ENCODE assay signal across 30 cellular contexts in the genomic region with DNA sequence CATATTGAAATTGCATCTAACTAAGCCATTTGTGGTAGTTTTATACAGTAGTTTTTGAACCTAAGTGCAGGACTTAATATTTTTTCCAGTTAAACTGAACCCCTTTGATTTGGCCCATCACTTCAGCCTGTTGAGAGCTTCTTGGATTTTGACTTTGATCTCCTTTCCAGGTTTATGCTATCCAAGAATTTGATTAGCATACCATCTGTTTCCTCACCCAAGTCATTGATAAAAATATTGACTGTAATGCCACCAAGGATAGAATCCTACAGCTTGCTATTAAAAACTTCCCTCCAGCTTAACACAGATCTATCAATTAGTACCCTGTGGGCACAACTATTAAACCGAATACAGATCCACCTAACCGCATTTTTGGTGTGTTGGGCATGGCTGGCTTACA.
"Had no signal": no experiment of that assay in that cellular context is flagged by ENCODE, and none has a peak within 500 bp of the region (broad histone marks: within the 10 kb centered on the region; RNA-seq: fewer than 3 reads in every experiment).

No MANE protein-coding gene starts in this region.

- H3K27ac ChIP-seq: neural progenitor cell, ovary, parathyroid adenoma, prostate gland, skin epidermis, spleen, suprapubic skin, testis, tibial artery, transverse colon, upper lobe of right lung, uterus had no signal

- H3K4me3 ChIP-seq: neural progenitor cell, ovary, prostate gland, skin epidermis, smooth muscle cell, spleen, suprapubic skin, testis, tibial artery, transverse colon, upper lobe of right lung, uterus had no signal

- H3K27ac Mint-ChIP-seq: nephron; neural progenitor cell; stimulated activated memory B cell treated with anti-CD40 and anti-IgM and Interleukin-4, amounts not matched to agents 10 μg/mL and 1 μg/mL and 100 μg/mL, for 72 hours; stimulated activated naive CD8-positive, alpha-beta T cell treated with anti-CD3 and anti-CD28 coated beads, Interleukin-15, amount 100 ng/mL, for 72 hours; type B pancreatic cell had no signal

- H3K9me3 ChIP-seq: ovary, prostate gland, spleen, suprapubic skin, testis, tibial artery, transverse colon, upper lobe of right lung, uterus had no signal

- DNase-seq: naive thymus-derived CD4-positive, alpha-beta T cell; natural killer cell; occipital lobe; ovary; right cardiac atrium; spleen; stimulated activated CD4-positive, alpha-beta T cell treated with anti-CD3 and anti-CD28 coated beads, Interleukin-12 subunit alpha, Interleukin-12 subunit beta, amount 100 ng/mL, for 4 hours; stimulated activated CD4-positive, alpha-beta T cell treated with anti-CD3 and anti-CD28 coated beads, Interleukin-1b, Interleukin-23, amount 100 ng/mL, for 48 hours; stimulated activated CD4-positive, alpha-beta T cell treated with anti-CD3 and anti-CD28 coated beads, Interleukin-4, amount 100 ng/mL, for 1 hour; stimulated activated CD4-positive, alpha-beta T cell treated with anti-CD3 and anti-CD28 coated beads, Interleukin-4, amount 100 ng/mL, for 4 hours; stimulated activated CD8-positive, alpha-beta memory T cell treated with anti-CD3 and anti-CD28 coated beads, Interleukin-4, amount 100 ng/mL, for 48 hours; stimulated activated naive CD4-positive, alpha-beta T cell; stimulated activated naive CD8-positive, alpha-beta T cell treated with anti-CD3 and anti-CD28 coated beads, Interleukin-15, amount 100 ng/mL, for 72 hours; stimulated activated naive CD8-positive, alpha-beta T cell treated with anti-CD3 and anti-CD28 coated beads, Interleukin-15, Interleukin-2, amounts not matched to agents 100 U/mL and 50 U/mL, for 24 hours; substantia nigra; testis; tibial artery; transverse colon; upper lobe of right lung; uterus had no signal

- H3K4me3 Mint-ChIP-seq: naive thymus-derived CD4-positive, alpha-beta T cell; natural killer cell; nephron; neural progenitor cell; stimulated activated memory B cell treated with anti-CD40 and anti-IgM and Interleukin-4, amounts not matched to agents 10 μg/mL and 1 μg/mL and 100 μg/mL, for 72 hours; stimulated activated naive CD8-positive, alpha-beta T cell treated with anti-CD3 and anti-CD28 coated beads, Interleukin-15, amount 100 ng/mL, for 72 hours; type B pancreatic cell had no signal

- H3K9me3 Mint-ChIP-seq: naive thymus-derived CD4-positive, alpha-beta T cell; natural killer cell; nephron; stimulated activated memory B cell treated with anti-CD40 and anti-IgM and Interleukin-4, amounts not matched to agents 10 μg/mL and 1 μg/mL and 100 μg/mL, for 72 hours; stimulated activated naive CD8-positive, alpha-beta T cell treated with anti-CD3 and anti-CD28 coated beads, Interleukin-15, amount 100 ng/mL, for 72 hours had no signal

- H3K36me3 Mint-ChIP-seq: natural killer cell had no signal

- H3K27me3 ChIP-seq: neural progenitor cell, ovary, spleen, suprapubic skin, testis, tibial artery, transverse colon, upper lobe of right lung, uterus had no signal

- H2AFZ ChIP-seq: neural progenitor cell, parathyroid adenoma had no signal

- ATAC-seq: naive thymus-derived CD4-positive, alpha-beta T cell; natural killer cell; right cardiac atrium; sciatic nerve; stimulated activated memory B cell treated with anti-CD40 and anti-IgM and Interleukin-4, amounts not matched to agents 10 μg/mL and 1 μg/mL and 100 μg/mL, for 72 hours; stimulated activated naive CD8-positive, alpha-beta T cell treated with anti-CD3 and anti-CD28 coated beads, Interleukin-15, amount 100 ng/mL, for 72 hours; stimulated activated naive CD8-positive, alpha-beta T cell treated with anti-CD3 and anti-CD28 coated beads, Interleukin-15, Interleukin-2, amounts not matched to agents 100 U/mL and 50 U/mL, for 24 hours; upper lobe of right lung had no signal

- H3K36me3 ChIP-seq: neural progenitor cell, ovary, prostate gland, spleen, suprapubic skin, tibial artery, transverse colon, upper lobe of right lung, uterus had no signal

- H3K9ac ChIP-seq: neural progenitor cell, parathyroid adenoma had no signal

- H3K4me2 ChIP-seq: neural progenitor cell, smooth muscle cell had no signal

- H3K27me3 Mint-ChIP-seq: naive thymus-derived CD4-positive, alpha-beta T cell; stimulated activated memory B cell treated with anti-CD40 and anti-IgM and Interleukin-4, amounts not matched to agents 10 μg/mL and 1 μg/mL and 100 μg/mL, for 72 hours; stimulated activated naive CD8-positive, alpha-beta T cell treated with anti-CD3 and anti-CD28 coated beads, Interleukin-15, amount 100 ng/mL, for 72 hours; type B pancreatic cell had no signal

- H3K4me1 ChIP-seq: neural progenitor cell, parathyroid adenoma, prostate gland had no signal
